Comparison of ENCODE assay signal across 1 cellular context in the genomic region with DNA sequence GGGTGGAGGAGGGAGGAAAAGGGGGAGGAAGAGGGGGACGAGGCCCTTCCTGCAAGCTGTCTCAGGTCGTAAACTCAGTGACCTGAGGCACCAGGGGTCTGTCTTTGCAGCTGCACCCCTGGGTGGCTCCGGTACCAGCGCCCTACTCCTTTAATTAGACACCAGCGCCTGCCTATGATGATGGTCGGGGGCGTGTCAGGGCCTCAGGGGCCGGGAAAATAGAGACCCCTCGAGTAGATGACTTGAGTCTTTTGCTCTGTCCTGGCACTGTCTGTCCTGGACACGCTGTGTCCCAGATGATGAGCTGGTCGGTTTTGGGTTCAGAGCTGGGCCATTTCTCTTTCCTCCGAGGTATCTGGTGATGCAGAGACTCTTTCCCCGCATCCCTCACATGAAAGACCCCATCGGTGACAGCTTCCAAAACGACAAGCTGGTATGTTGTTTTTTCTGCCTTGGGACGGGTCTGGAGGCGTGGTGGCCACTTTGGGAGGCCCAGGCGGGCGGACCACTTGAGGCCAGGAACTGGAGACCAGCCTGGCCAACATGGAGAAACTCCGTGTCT.
TF ChIP-seq lines count a peak whose summit lies in the region.

No MANE protein-coding gene starts in this region.

TF ChIP-seq in WTC11, 78 proteins besides CTCF, POLR2A, EP300 and RAD21 (continued from another document and continues in another):
- TF ChIP-seq, protein P1, sequence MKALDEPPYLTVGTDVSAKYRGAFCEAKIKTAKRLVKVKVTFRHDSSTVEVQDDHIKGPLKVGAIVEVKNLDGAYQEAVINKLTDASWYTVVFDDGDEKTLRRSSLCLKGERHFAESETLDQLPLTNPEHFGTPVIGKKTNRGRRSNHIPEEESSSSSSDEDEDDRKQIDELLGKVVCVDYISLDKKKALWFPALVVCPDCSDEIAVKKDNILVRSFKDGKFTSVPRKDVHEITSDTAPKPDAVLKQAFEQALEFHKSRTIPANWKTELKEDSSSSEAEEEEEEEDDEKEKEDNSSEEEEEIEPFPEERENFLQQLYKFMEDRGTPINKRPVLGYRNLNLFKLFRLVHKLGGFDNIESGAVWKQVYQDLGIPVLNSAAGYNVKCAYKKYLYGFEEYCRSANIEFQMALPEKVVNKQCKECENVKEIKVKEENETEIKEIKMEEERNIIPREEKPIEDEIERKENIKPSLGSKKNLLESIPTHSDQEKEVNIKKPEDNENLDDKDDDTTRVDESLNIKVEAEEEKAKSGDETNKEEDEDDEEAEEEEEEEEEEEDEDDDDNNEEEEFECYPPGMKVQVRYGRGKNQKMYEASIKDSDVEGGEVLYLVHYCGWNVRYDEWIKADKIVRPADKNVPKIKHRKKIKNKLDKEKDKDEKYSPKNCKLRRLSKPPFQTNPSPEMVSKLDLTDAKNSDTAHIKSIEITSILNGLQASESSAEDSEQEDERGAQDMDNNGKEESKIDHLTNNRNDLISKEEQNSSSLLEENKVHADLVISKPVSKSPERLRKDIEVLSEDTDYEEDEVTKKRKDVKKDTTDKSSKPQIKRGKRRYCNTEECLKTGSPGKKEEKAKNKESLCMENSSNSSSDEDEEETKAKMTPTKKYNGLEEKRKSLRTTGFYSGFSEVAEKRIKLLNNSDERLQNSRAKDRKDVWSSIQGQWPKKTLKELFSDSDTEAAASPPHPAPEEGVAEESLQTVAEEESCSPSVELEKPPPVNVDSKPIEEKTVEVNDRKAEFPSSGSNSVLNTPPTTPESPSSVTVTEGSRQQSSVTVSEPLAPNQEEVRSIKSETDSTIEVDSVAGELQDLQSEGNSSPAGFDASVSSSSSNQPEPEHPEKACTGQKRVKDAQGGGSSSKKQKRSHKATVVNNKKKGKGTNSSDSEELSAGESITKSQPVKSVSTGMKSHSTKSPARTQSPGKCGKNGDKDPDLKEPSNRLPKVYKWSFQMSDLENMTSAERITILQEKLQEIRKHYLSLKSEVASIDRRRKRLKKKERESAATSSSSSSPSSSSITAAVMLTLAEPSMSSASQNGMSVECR (CRISPR knock-in tag; IDR thresholded peaks at IDR 0.05; ENCODE audit: borderline replicate concordance) = no peak
- no peak for TF ChIP-seq NR1H2 (CRISPR knock-in tag; IDR thresholded peaks at IDR 0.05)
- no peak for TF ChIP-seq TP53 (CRISPR knock-in tag; IDR thresholded peaks at IDR 0.05)
- no peak for TF ChIP-seq RELA (CRISPR knock-in tag; IDR thresholded peaks at IDR 0.05; ENCODE audit: borderline replicate concordance)
- TF ChIP-seq ZNF423 (CRISPR knock-in tag; IDR thresholded peaks at IDR 0.05) = no peak
- TF ChIP-seq TEAD1 (CRISPR knock-in tag; IDR thresholded peaks at IDR 0.05) = no peak
- TF ChIP-seq, protein P2, sequence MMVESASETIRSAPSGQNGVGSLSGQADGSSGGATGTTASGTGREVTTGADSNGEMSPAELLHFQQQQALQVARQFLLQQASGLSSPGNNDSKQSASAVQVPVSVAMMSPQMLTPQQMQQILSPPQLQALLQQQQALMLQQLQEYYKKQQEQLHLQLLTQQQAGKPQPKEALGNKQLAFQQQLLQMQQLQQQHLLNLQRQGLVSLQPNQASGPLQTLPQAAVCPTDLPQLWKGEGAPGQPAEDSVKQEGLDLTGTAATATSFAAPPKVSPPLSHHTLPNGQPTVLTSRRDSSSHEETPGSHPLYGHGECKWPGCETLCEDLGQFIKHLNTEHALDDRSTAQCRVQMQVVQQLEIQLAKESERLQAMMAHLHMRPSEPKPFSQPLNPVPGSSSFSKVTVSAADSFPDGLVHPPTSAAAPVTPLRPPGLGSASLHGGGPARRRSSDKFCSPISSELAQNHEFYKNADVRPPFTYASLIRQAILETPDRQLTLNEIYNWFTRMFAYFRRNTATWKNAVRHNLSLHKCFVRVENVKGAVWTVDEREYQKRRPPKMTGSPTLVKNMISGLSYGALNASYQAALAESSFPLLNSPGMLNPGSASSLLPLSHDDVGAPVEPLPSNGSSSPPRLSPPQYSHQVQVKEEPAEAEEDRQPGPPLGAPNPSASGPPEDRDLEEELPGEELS (CRISPR knock-in tag; IDR thresholded peaks at IDR 0.05) = no peak
- TF ChIP-seq, protein P3, sequence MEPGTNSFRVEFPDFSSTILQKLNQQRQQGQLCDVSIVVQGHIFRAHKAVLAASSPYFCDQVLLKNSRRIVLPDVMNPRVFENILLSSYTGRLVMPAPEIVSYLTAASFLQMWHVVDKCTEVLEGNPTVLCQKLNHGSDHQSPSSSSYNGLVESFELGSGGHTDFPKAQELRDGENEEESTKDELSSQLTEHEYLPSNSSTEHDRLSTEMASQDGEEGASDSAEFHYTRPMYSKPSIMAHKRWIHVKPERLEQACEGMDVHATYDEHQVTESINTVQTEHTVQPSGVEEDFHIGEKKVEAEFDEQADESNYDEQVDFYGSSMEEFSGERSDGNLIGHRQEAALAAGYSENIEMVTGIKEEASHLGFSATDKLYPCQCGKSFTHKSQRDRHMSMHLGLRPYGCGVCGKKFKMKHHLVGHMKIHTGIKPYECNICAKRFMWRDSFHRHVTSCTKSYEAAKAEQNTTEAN (CRISPR knock-in tag; IDR thresholded peaks at IDR 0.05) = no peak
- no peak for TF ChIP-seq CREB1 (CRISPR knock-in tag; IDR thresholded peaks at IDR 0.05)
- peak; percentile 55; the same call in 1 of the 2 replicates for TF ChIP-seq ZNF416 (CRISPR knock-in tag; IDR thresholded peaks at IDR 0.05)
- TF ChIP-seq, protein P4, sequence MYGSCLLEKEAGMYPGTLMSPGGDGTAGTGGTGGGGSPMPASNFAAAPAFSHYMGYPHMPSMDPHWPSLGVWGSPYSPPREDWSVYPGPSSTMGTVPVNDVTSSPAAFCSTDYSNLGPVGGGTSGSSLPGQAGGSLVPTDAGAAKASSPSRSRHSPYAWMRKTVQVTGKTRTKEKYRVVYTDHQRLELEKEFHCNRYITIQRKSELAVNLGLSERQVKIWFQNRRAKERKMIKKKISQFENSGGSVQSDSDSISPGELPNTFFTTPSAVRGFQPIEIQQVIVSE (CRISPR knock-in tag; IDR thresholded peaks at IDR 0.05; ENCODE audit: borderline replicate concordance) = no peak
- TF ChIP-seq, protein P5, sequence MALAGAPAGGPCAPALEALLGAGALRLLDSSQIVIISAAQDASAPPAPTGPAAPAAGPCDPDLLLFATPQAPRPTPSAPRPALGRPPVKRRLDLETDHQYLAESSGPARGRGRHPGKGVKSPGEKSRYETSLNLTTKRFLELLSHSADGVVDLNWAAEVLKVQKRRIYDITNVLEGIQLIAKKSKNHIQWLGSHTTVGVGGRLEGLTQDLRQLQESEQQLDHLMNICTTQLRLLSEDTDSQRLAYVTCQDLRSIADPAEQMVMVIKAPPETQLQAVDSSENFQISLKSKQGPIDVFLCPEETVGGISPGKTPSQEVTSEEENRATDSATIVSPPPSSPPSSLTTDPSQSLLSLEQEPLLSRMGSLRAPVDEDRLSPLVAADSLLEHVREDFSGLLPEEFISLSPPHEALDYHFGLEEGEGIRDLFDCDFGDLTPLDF (CRISPR knock-in tag; IDR thresholded peaks at IDR 0.05) = no peak
- TF ChIP-seq NFE2L1 (CRISPR knock-in tag; IDR thresholded peaks at IDR 0.05) = no peak
- no peak for TF ChIP-seq ZNF317 (CRISPR knock-in tag; IDR thresholded peaks at IDR 0.05; ENCODE audit: borderline replicate concordance, low read depth)
- TF ChIP-seq MXD4 (CRISPR knock-in tag; IDR thresholded peaks at IDR 0.05; ENCODE audit: borderline replicate concordance) = no peak
- TF ChIP-seq, protein P6, sequence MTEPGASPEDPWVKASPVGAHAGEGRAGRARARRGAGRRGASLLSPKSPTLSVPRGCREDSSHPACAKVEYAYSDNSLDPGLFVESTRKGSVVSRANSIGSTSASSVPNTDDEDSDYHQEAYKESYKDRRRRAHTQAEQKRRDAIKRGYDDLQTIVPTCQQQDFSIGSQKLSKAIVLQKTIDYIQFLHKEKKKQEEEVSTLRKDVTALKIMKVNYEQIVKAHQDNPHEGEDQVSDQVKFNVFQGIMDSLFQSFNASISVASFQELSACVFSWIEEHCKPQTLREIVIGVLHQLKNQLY (CRISPR knock-in tag; IDR thresholded peaks at IDR 0.05) = no peak
- no peak for TF ChIP-seq JAZF1 (CRISPR knock-in tag; IDR thresholded peaks at IDR 0.05)
- TF ChIP-seq, protein P7, sequence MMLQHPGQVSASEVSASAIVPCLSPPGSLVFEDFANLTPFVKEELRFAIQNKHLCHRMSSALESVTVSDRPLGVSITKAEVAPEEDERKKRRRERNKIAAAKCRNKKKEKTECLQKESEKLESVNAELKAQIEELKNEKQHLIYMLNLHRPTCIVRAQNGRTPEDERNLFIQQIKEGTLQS (CRISPR knock-in tag; conservative IDR thresholded peaks at IDR 0.05) = no peak
- no peak for TF ChIP-seq TCF7 (CRISPR knock-in tag; IDR thresholded peaks at IDR 0.05; ENCODE audit: low read depth)
- TF ChIP-seq FOXP1 (CRISPR knock-in tag; IDR thresholded peaks at IDR 0.05; ENCODE audit: borderline replicate concordance) = 0 out of 2 replicates have a peak, but pooled peaks have one; percentile 11
- TF ChIP-seq ZNF671 (CRISPR knock-in tag; IDR thresholded peaks at IDR 0.05) = peak; percentile 78
- no peak for TF ChIP-seq SP1 (CRISPR knock-in tag; conservative IDR thresholded peaks at IDR 0.05)
- TF ChIP-seq HMGA2 (CRISPR knock-in tag; IDR thresholded peaks at IDR 0.05) = no peak
- no peak for TF ChIP-seq ZNF121 (CRISPR knock-in tag; IDR thresholded peaks at IDR 0.05)
- no peak for TF ChIP-seq ZNF263 (CRISPR knock-in tag; IDR thresholded peaks at IDR 0.05; ENCODE audit: low read depth)
- TF ChIP-seq, protein P8, sequence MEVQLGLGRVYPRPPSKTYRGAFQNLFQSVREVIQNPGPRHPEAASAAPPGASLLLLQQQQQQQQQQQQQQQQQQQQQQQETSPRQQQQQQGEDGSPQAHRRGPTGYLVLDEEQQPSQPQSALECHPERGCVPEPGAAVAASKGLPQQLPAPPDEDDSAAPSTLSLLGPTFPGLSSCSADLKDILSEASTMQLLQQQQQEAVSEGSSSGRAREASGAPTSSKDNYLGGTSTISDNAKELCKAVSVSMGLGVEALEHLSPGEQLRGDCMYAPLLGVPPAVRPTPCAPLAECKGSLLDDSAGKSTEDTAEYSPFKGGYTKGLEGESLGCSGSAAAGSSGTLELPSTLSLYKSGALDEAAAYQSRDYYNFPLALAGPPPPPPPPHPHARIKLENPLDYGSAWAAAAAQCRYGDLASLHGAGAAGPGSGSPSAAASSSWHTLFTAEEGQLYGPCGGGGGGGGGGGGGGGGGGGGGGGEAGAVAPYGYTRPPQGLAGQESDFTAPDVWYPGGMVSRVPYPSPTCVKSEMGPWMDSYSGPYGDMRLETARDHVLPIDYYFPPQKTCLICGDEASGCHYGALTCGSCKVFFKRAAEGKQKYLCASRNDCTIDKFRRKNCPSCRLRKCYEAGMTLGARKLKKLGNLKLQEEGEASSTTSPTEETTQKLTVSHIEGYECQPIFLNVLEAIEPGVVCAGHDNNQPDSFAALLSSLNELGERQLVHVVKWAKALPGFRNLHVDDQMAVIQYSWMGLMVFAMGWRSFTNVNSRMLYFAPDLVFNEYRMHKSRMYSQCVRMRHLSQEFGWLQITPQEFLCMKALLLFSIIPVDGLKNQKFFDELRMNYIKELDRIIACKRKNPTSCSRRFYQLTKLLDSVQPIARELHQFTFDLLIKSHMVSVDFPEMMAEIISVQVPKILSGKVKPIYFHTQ (CRISPR knock-in tag; IDR thresholded peaks at IDR 0.05) = 0 out of 2 replicates have a peak, but pooled peaks have one; percentile 16
- TF ChIP-seq FOXJ3 (CRISPR knock-in tag; IDR thresholded peaks at IDR 0.05; ENCODE audit: borderline replicate concordance) = no peak
- TF ChIP-seq IRF2 (CRISPR knock-in tag; IDR thresholded peaks at IDR 0.05; ENCODE audit: borderline replicate concordance, low read depth) = no peak
- no peak for TF ChIP-seq ZNF138 (CRISPR knock-in tag; conservative IDR thresholded peaks at IDR 0.05)
- no peak for TF ChIP-seq SMAD3 (CRISPR knock-in tag; IDR thresholded peaks at IDR 0.05; ENCODE audit: borderline replicate concordance)
- peak; percentile 11; the same call in 1 of the 2 replicates for TF ChIP-seq PRRX2 (CRISPR knock-in tag; IDR thresholded peaks at IDR 0.05)
- TF ChIP-seq, protein P9, sequence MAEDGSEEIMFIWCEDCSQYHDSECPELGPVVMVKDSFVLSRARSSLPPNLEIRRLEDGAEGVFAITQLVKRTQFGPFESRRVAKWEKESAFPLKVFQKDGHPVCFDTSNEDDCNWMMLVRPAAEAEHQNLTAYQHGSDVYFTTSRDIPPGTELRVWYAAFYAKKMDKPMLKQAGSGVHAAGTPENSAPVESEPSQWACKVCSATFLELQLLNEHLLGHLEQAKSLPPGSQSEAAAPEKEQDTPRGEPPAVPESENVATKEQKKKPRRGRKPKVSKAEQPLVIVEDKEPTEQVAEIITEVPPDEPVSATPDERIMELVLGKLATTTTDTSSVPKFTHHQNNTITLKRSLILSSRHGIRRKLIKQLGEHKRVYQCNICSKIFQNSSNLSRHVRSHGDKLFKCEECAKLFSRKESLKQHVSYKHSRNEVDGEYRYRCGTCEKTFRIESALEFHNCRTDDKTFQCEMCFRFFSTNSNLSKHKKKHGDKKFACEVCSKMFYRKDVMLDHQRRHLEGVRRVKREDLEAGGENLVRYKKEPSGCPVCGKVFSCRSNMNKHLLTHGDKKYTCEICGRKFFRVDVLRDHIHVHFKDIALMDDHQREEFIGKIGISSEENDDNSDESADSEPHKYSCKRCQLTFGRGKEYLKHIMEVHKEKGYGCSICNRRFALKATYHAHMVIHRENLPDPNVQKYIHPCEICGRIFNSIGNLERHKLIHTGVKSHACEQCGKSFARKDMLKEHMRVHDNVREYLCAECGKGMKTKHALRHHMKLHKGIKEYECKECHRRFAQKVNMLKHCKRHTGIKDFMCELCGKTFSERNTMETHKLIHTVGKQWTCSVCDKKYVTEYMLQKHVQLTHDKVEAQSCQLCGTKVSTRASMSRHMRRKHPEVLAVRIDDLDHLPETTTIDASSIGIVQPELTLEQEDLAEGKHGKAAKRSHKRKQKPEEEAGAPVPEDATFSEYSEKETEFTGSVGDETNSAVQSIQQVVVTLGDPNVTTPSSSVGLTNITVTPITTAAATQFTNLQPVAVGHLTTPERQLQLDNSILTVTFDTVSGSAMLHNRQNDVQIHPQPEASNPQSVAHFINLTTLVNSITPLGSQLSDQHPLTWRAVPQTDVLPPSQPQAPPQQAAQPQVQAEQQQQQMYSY (CRISPR knock-in tag; IDR thresholded peaks at IDR 0.05) = no peak
- no peak for TF ChIP-seq GTF2I (CRISPR knock-in tag; conservative IDR thresholded peaks at IDR 0.05)
- TF ChIP-seq, protein P10, sequence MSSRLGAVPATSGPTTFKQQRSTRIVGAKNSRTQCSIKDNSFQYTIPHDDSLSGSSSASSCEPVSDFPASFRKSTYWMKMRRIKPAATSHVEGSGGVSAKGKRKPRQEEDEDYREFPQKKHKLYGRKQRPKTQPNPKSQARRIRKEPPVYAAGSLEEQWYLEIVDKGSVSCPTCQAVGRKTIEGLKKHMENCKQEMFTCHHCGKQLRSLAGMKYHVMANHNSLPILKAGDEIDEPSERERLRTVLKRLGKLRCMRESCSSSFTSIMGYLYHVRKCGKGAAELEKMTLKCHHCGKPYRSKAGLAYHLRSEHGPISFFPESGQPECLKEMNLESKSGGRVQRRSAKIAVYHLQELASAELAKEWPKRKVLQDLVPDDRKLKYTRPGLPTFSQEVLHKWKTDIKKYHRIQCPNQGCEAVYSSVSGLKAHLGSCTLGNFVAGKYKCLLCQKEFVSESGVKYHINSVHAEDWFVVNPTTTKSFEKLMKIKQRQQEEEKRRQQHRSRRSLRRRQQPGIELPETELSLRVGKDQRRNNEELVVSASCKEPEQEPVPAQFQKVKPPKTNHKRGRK (CRISPR knock-in tag; IDR thresholded peaks at IDR 0.05; ENCODE audit: borderline replicate concordance) = no peak
- TF ChIP-seq NR2C2 (CRISPR knock-in tag; IDR thresholded peaks at IDR 0.05) = no peak
- TF ChIP-seq, protein P11, sequence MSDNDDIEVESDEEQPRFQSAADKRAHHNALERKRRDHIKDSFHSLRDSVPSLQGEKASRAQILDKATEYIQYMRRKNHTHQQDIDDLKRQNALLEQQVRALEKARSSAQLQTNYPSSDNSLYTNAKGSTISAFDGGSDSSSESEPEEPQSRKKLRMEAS (CRISPR knock-in tag; IDR thresholded peaks at IDR 0.05) = no peak
- no peak for TF ChIP-seq FOXK1 (CRISPR knock-in tag; IDR thresholded peaks at IDR 0.05)
